ENCODE assay signal across 29 cellular contexts in genomic region chr14:33019346-33019745, GRCh38.
"Had no signal": no experiment of that assay in that cellular context is flagged by ENCODE, and none has a peak within 500 bp of the region (broad histone marks: within the 10 kb centered on the region; RNA-seq: fewer than 3 reads in every experiment).

No MANE protein-coding gene starts in this region.

- H3K4me1 ChIP-seq: ascending aorta, body of pancreas, Peyer's patch, SJCRH30 had no signal

- H3K27ac ChIP-seq: ascending aorta, body of pancreas, coronary artery, Peyer's patch, RWPE1, SJCRH30 had no signal

- DNase-seq: activated CD4-positive, alpha-beta T cell treated with anti-CD3 and anti-CD28 coated beads for 48 hours; activated CD4-positive, alpha-beta T cell treated with anti-CD3 and anti-CD28 coated beads, Interleukin-2, amount 50 U/mL, for 4 hours; activated CD4-positive, CD25-positive, alpha-beta regulatory T cell treated with anti-CD3 and anti-CD28 coated beads, Interleukin-2, amount 50 U/mL, for 72 hours; activated CD8-positive, alpha-beta memory T cell treated with anti-CD3 and anti-CD28 coated beads, Interleukin-2, amount 10 ng/mL, durations not matched to agents 7 days and 5 days; activated effector memory CD4-positive, alpha-beta T cell treated with Interleukin-2 at 50 U/mL for 16 hours; activated naive CD4-positive, alpha-beta T cell; activated naive CD8-positive, alpha-beta T cell treated with anti-CD3 and anti-CD28 coated beads, Interleukin-2, amount 50 U/mL, for 24 hours; activated T-cell treated with anti-CD3 and anti-CD28 coated beads, Interleukin-2, amount 50 U/mL, for 24 hours; amniotic stem cell; body of pancreas; central memory CD4-positive, alpha-beta T cell; Karpas-422; MM.1S; NCI-H1694 treated with DMSO at 0.1 percent for 48 hours; NCI-H2029 treated with DMSO at 0.1 percent for 48 hours; NCI-H2171; NCI-H2227 treated with DMSO at 0.1 percent for 48 hours; NCI-H510A; Peyer's patch; Right ventricle myocardium superior; SJCRH30; SK-N-SH; SW 1271; T-helper 9 cell had no signal

- H3K27me3 ChIP-seq: ascending aorta, body of pancreas, Peyer's patch, SJCRH30 had no signal

- H3K36me3 ChIP-seq: ascending aorta, Peyer's patch, SJCRH30 had no signal

- H3K9ac ChIP-seq: SK-N-SH had no signal

- H3K4me3 ChIP-seq: ascending aorta, body of pancreas, coronary artery, K562, Peyer's patch, SJCRH30 had no signal

- ATAC-seq: activated CD8-positive, alpha-beta memory T cell treated with anti-CD3 and anti-CD28 coated beads, Interleukin-2, amount 10 ng/mL, durations not matched to agents 7 days and 5 days; activated naive CD8-positive, alpha-beta T cell treated with anti-CD3 and anti-CD28 coated beads, Interleukin-2, amount 50 U/mL, for 24 hours; body of pancreas; K562; WTC11 had no signal

- H3K9me3 ChIP-seq: ascending aorta, body of pancreas, Peyer's patch, SJCRH30, SK-N-SH had no signal

- H3K4me2 ChIP-seq: SK-N-SH had no signal
